Comparison of ENCODE assay signal across 1 cellular context in genomic region chr1:213987876-213988638, GRCh38.
TF ChIP-seq lines count a peak whose summit lies in the region.

Gene PROX1 (plus strand): TSS chr1:213987973. CDS start chr1:213996536, 8,563 bp downstream.

TF ChIP-seq in HepG2, 621 proteins besides CTCF, POLR2A, EP300 and RAD21 (continued from another document and continues in another):
- TF ChIP-seq FOXP4 (CRISPR knock-in tag; IDR thresholded peaks at IDR 0.05) = peak; percentile 62
- TF ChIP-seq ZNF232 (CRISPR knock-in tag; IDR thresholded peaks at IDR 0.05; ENCODE audit: borderline replicate concordance) = peak; percentile 59; the same call in 1 of the 2 replicates
- TF ChIP-seq KAT8 (CRISPR knock-in tag; IDR thresholded peaks at IDR 0.05) = peak; percentile 54; the same call in 1 of the 2 replicates
- TF ChIP-seq ZNF251 (CRISPR knock-in tag; IDR thresholded peaks at IDR 0.05) = no peak
- TF ChIP-seq FOXA1 (IDR thresholded peaks at IDR 0.05) = no peak
- peak; percentile 29; the same call in 1 of the 2 replicates for TF ChIP-seq FOXA1 (CRISPR knock-in tag; IDR thresholded peaks at IDR 0.05)
- no peak for TF ChIP-seq SP140L (CRISPR knock-in tag; IDR thresholded peaks at IDR 0.05; ENCODE audit: borderline replicate concordance)
- no peak for TF ChIP-seq PAXIP1 (CRISPR knock-in tag; conservative IDR thresholded peaks at IDR 0.05)
- TF ChIP-seq TERF1 (CRISPR knock-in tag; IDR thresholded peaks at IDR 0.05) = no peak
- TF ChIP-seq NFYC (CRISPR knock-in tag; IDR thresholded peaks at IDR 0.05) = peak; percentile 68
- TF ChIP-seq POLR2AphosphoS5 (IDR thresholded peaks at IDR 0.05; ENCODE audit: low read depth, low read length) = peak; percentile 81
- peak; percentile 47; the same call in 1 of the 2 replicates for TF ChIP-seq MEF2D (CRISPR knock-in tag; IDR thresholded peaks at IDR 0.05)
- TF ChIP-seq HDAC1 (CRISPR knock-in tag; IDR thresholded peaks at IDR 0.05) = peak; percentile 55; the same call in 1 of the 2 replicates
- no peak for TF ChIP-seq JUNB (CRISPR knock-in tag; IDR thresholded peaks at IDR 0.05; ENCODE audit: borderline replicate concordance)
- TF ChIP-seq ZNF549 (CRISPR knock-in tag; IDR thresholded peaks at IDR 0.05) = no peak
- no peak for TF ChIP-seq ZNF816 (CRISPR knock-in tag; IDR thresholded peaks at IDR 0.05; ENCODE audit: borderline replicate concordance)
- peak; percentile 98 for TF ChIP-seq ZNF512B (CRISPR knock-in tag; IDR thresholded peaks at IDR 0.05; ENCODE audit: borderline replicate concordance)
- no peak for TF ChIP-seq TCF12 (IDR thresholded peaks at IDR 0.05)
- 0 out of 2 replicates have a peak, but pooled peaks have one; percentile 31 for TF ChIP-seq TCF12 (CRISPR knock-in tag; IDR thresholded peaks at IDR 0.05)
- TF ChIP-seq ZHX2 (IDR thresholded peaks at IDR 0.05; ENCODE audit: low read depth) = peak; percentile 29; the same call in 1 of the 2 replicates
- no peak for TF ChIP-seq ZHX2 (CRISPR knock-in tag; IDR thresholded peaks at IDR 0.05; ENCODE audit: borderline replicate concordance)
- TF ChIP-seq ZBTB40 (IDR thresholded peaks at IDR 0.05) = 0 out of 2 replicates have a peak, but pooled peaks have one; percentile 20
- TF ChIP-seq ZBTB40 (CRISPR knock-in tag; IDR thresholded peaks at IDR 0.05) = no peak
- no peak for TF ChIP-seq HOXA5 (CRISPR knock-in tag; IDR thresholded peaks at IDR 0.05)
- 0 out of 2 replicates have a peak, but pooled peaks have one; percentile 23 for TF ChIP-seq ZNF275 (CRISPR knock-in tag; IDR thresholded peaks at IDR 0.05; ENCODE audit: borderline replicate concordance)
- TF ChIP-seq TBX2 (CRISPR knock-in tag; IDR thresholded peaks at IDR 0.05; ENCODE audit: borderline replicate concordance) = no peak
